1 cellular context compared by ENCODE assay signal in the genomic region with DNA sequence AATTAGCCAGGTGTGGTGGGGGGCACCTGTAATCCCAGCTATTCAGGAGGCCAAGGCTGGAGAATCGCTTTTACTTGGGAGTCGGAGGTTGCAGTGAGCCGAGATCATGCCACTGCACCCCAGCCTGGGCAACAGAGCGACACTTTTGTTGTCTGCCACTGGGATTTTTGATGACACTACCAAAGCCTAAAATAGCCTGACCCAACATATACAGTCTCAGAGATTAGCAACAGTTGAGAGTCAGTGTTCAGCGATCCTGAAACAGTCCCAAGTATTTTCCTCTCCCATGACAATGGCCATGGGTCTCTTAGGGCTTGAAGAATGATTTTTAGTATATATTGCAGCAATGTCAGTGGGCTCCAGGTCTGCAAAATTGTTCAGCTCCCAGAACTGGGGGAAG.
TF ChIP-seq lines count a peak whose summit lies in the region.

No MANE protein-coding gene starts in this region.

TF ChIP-seq in HepG2, 621 proteins besides CTCF, POLR2A, EP300 and RAD21 (continued from another document):
- TF ChIP-seq, protein P1, sequence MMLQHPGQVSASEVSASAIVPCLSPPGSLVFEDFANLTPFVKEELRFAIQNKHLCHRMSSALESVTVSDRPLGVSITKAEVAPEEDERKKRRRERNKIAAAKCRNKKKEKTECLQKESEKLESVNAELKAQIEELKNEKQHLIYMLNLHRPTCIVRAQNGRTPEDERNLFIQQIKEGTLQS (CRISPR knock-in tag; IDR thresholded peaks at IDR 0.05), result no peak
- no peak for TF ChIP-seq PITX1 (CRISPR knock-in tag; IDR thresholded peaks at IDR 0.05)
- no peak for TF ChIP-seq POLR2AphosphoS2 (IDR thresholded peaks at IDR 0.05; ENCODE audit: low read depth, low read length)
- TF ChIP-seq, protein P2, sequence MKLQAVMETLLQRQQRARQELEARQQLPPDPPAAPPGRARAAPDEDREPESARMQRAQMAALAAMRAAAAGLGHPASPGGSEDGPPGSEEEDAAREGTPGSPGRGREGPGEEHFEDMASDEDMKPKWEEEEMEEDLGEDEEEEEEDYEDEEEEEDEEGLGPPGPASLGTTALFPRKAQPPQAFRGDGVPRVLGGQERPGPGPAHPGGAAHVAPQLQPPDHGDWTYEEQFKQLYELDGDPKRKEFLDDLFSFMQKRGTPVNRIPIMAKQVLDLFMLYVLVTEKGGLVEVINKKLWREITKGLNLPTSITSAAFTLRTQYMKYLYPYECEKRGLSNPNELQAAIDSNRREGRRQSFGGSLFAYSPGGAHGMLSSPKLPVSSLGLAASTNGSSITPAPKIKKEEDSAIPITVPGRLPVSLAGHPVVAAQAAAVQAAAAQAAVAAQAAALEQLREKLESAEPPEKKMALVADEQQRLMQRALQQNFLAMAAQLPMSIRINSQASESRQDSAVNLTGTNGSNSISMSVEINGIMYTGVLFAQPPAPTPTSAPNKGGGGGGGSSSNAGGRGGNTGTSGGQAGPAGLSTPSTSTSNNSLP (IDR thresholded peaks at IDR 0.05; ENCODE audit: low read depth, low read length), result no peak
- no peak for TF ChIP-seq JUN (CRISPR knock-in tag; IDR thresholded peaks at IDR 0.05)
- no peak for TF ChIP-seq EZH2 (conservative IDR thresholded peaks at IDR 0.05; ENCODE audit: low read depth, low read length)
- no peak for TF ChIP-seq PRPF4 (IDR thresholded peaks at IDR 0.05; ENCODE audit: low read depth, low read length, poor library complexity, severe bottlenecking)
- no peak for TF ChIP-seq ZSCAN22 (CRISPR knock-in tag; IDR thresholded peaks at IDR 0.05)
- TF ChIP-seq ZNF678 (CRISPR knock-in tag; IDR thresholded peaks at IDR 0.05), result no peak
- no peak for TF ChIP-seq KMT2A (CRISPR knock-in tag; IDR thresholded peaks at IDR 0.05)
- no peak for TF ChIP-seq U2AF2 (IDR thresholded peaks at IDR 0.05; ENCODE audit: low read depth, low read length)
